ENCODE assay signal across 8 cellular contexts in genomic region chr10:61975107-61975932, GRCh38.
DNase-seq lines count a peak whose midpoint lies in the region; ATAC-seq and TF ChIP-seq lines count a peak whose summit lies in the region.

No MANE protein-coding gene starts in this region.

- intact Hi-C loops in left ventricle myocardium superior (cut with micrococcal nuclease) (no loop called here), posterior cingulate gyrus (cut with DNase I) (loop anchor here (5.0 kb wide), 1 partner anchor 78 kb away; no protein-coding TSS in a partner anchor)

- CTCF ChIA-PET in RWPE1 (lab: Yijun Ruan, JAX), result interaction anchor here (0.6 to 0.7 kb wide), 3 partner anchors 8 to 1170 kb away, joined by 3 to 4 read pairs (median 4); no protein-coding TSS in a partner anchor

- H3K36me3 Mint-ChIP-seq in activated T-cell treated with anti-CD3 and anti-CD28 coated beads, Interleukin-2, amount 50 U/mL, for 72 hours (ENCODE audit: insufficient read depth in 2 of 2), result peaks cover 13 to 45% of the 10 kb centered on the region in 2 donors

- no peak for TF ChIP-seq CTCF in RWPE1 (conservative IDR thresholded peaks at IDR 0.05; ENCODE audit: low read depth)

- peaks cover 55% of the 10 kb centered on the region for H3K4me1 Mint-ChIP-seq in activated T-cell treated with anti-CD3 and anti-CD28 coated beads, Interleukin-2, amount 50 U/mL, for 72 hours (ENCODE audit: low read depth)

- H3K27ac Mint-ChIP-seq in activated T-cell treated with anti-CD3 and anti-CD28 coated beads, Interleukin-2, amount 50 U/mL, for 72 hours, result peak overlapping the region; percentile 83

- peaks cover 0 to 5% of the 10 kb centered on the region in 2 donors for H3K9me3 Mint-ChIP-seq in activated T-cell treated with anti-CD3 and anti-CD28 coated beads, Interleukin-2, amount 50 U/mL, for 72 hours

- no peaks in the 10 kb centered on the region for H3K27me3 Mint-ChIP-seq in activated T-cell treated with anti-CD3 and anti-CD28 coated beads, Interleukin-2, amount 50 U/mL, for 72 hours (ENCODE audit: low read depth)

- no peak overlapping the region for H3K27ac ChIP-seq in RWPE1

- ATAC-seq in activated T-cell treated with anti-CD3 and anti-CD28 coated beads, Interleukin-2, amount 50 U/mL, for 72 hours (replicated peaks in 1 of 2), result no peak
- peak; percentile 85 for ATAC-seq in HG03066 (IDR thresholded peaks at IDR 0.05; ENCODE audit: low read depth, unreplicated experiment)
- peak; percentile 73 for ATAC-seq in left ventricle myocardium superior

- H3K4me3 Mint-ChIP-seq in activated T-cell treated with anti-CD3 and anti-CD28 coated beads, Interleukin-2, amount 50 U/mL, for 72 hours, result no peak overlapping the region

- POLR2A ChIA-PET in RWPE1 (lab: Yijun Ruan, JAX; ENCODE audit: low non-redundant PET), result no interaction called here

- no peak for DNase-seq in activated T-cell treated with anti-CD3 and anti-CD28 coated beads, Interleukin-2, amount 50 U/mL, for 72 hours
- no peak for DNase-seq in activated T-cell treated with anti-CD3 and anti-CD28 coated beads, Interleukin-2, amount 50 U/mL, for 48 hours
- DNase-seq in RWPE1 (ENCODE audit: low spot score) (peak; percentile 60), left ventricle myocardium superior (no peak), NCI-H774 (lab: John Stamatoyannopoulos, UW) (no peak), NCI-H1105 treated with DMSO at 0.1 percent for 48 hours (lab: John Stamatoyannopoulos, UW) (no peak), posterior cingulate gyrus (no peak)

Comparison
In these comparisons a context has a peak if more than half of its experiments do, and no peak if none do; other contexts are left out.
1. ATAC-seq: peak in HG03066 (single experiment) and left ventricle myocardium superior (single experiment); none in activated T-cell treated with anti-CD3 and anti-CD28 coated beads, Interleukin-2, amount 50 U/mL, for 72 hours (0 of 2).